17 cellular contexts compared by ENCODE assay signal in genomic region chr21:14569026-14569425, GRCh38. TPM values are rescaled to one million over a fixed set of nuclear protein-coding genes. Genes with fewer than 3 reads are reported as not detected.
DNase-seq lines count a peak whose midpoint lies in the region; ATAC-seq and TF ChIP-seq lines count a peak whose summit lies in the region.
"Had no signal": no experiment of that assay in that cellular context is flagged by ENCODE, and none has a peak within 500 bp of the region (broad histone marks: within the 10 kb centered on the region; RNA-seq: fewer than 3 reads in every experiment).

No MANE protein-coding gene starts in this region.

- no peaks in the 10 kb centered on the region for H3K36me3 Mint-ChIP-seq in CD14-positive monocyte
- peaks cover 2% of the 10 kb centered on the region; the same call in 1 of the 2 replicates for H3K36me3 Mint-ChIP-seq in WTC11
- peaks cover 16% of the 10 kb centered on the region for H3K36me3 Mint-ChIP-seq in activated CD8-positive, alpha-beta memory T cell treated with anti-CD3 and anti-CD28 coated beads, Interleukin-2, amount 10 ng/mL, durations not matched to agents 7 days and 5 days

- peak overlapping the region; percentile 91 to 98 (median 93) for H3K27ac Mint-ChIP-seq in CD14-positive monocyte
- H3K27ac Mint-ChIP-seq in WTC11 = no peak overlapping the region
- H3K27ac Mint-ChIP-seq in activated CD8-positive, alpha-beta memory T cell treated with anti-CD3 and anti-CD28 coated beads, Interleukin-2, amount 10 ng/mL, durations not matched to agents 7 days and 5 days = no peak overlapping the region
- H3K27ac Mint-ChIP-seq: CD4-positive, alpha-beta T cell had no signal

- H3K4me3 Mint-ChIP-seq in CD14-positive monocyte = no peak overlapping the region
- H3K4me3 Mint-ChIP-seq in WTC11 = no peak overlapping the region
- H3K4me3 Mint-ChIP-seq in activated CD8-positive, alpha-beta memory T cell treated with anti-CD3 and anti-CD28 coated beads, Interleukin-2, amount 10 ng/mL, durations not matched to agents 7 days and 5 days = no peak overlapping the region
- H3K4me3 Mint-ChIP-seq: CD4-positive, alpha-beta T cell had no signal

- in situ Hi-C loops in KBM-7 (cut with MboI; ENCODE audit: low pct_unique_long_range_greater_than_20kb, low sequenced_read_pairs) = no loop called here

- H3K4me1 ChIP-seq in neutrophil (ENCODE audit: control insufficient read depth in 1 of 2, insufficient read depth in 1 of 2, low read depth in 1 of 2, low read length in 1 of 2) = peaks cover 54 to 58% of the 10 kb centered on the region in 2 experiments

- DNase-seq in NOMO-1 treated with DMSO at 0.1 percent for 48 hours (lab: John Stamatoyannopoulos, UW; ENCODE audit: unreplicated experiment) = peak; percentile 34
- DNase-seq in NOMO-1 treated with dmso at 0.1 percent for 144 hours (lab: John Stamatoyannopoulos, UW; ENCODE audit: unreplicated experiment) = no peak
- DNase-seq in CD14-positive monocyte (ENCODE audit: low spot score) = no peak
- no peak for DNase-seq in WTC11 (ENCODE audit: low spot score)
- DNase-seq in activated CD8-positive, alpha-beta memory T cell treated with anti-CD3 and anti-CD28 coated beads, Interleukin-2, amount 10 ng/mL, durations not matched to agents 7 days and 5 days = no peak
- DNase-seq in KBM-7 = no peak
- DNase-seq in D341Med (ENCODE audit: low spot score) = no peak
- DNase-seq: 8988T; Calu3; CD4-positive, alpha-beta T cell; DMS79; GM23248 had no signal

- H3K4me1 Mint-ChIP-seq in CD14-positive monocyte (peaks cover 37% of the 10 kb centered on the region), WTC11 (peaks cover 12% of the 10 kb centered on the region)
- peaks cover 27% of the 10 kb centered on the region for H3K4me1 Mint-ChIP-seq in activated CD8-positive, alpha-beta memory T cell treated with anti-CD3 and anti-CD28 coated beads, Interleukin-2, amount 10 ng/mL, durations not matched to agents 7 days and 5 days

- intact Hi-C loops in CD14-positive monocyte (cut with micrococcal nuclease) = no loop called here

- CTCF ChIA-PET in WTC11 (lab: Charles Lee) = no interaction called here
- CTCF ChIA-PET in activated CD8-positive, alpha-beta memory T cell treated with anti-CD3 and anti-CD28 coated beads, Interleukin-2, amount 10 ng/mL, durations not matched to agents 7 days and 5 days (lab: Charles Lee) = interaction anchor here (1.1 kb wide), 1 partner anchor 19 kb away, joined by 4 read pairs; no protein-coding TSS in a partner anchor

- H3K9me3 ChIP-seq in neutrophil = no peaks in the 10 kb centered on the region
- H3K9me3 ChIP-seq: BLaER1 treated with 17β-estradiol and CSF1 and Interleukin-3, amounts not matched to agents 10 nM and 100 nM had no signal

- POLR2A ChIA-PET in WTC11 (lab: Charles Lee) = no interaction called here

- H3K27me3 Mint-ChIP-seq in CD14-positive monocyte (ENCODE audit: low read depth in 3 of 3) = peaks cover 0 to 3% (median 0%) of the 10 kb centered on the region in 3 donors
- H3K27me3 Mint-ChIP-seq in WTC11 (ENCODE audit: low read depth) = no peaks in the 10 kb centered on the region
- H3K27me3 Mint-ChIP-seq in activated CD8-positive, alpha-beta memory T cell treated with anti-CD3 and anti-CD28 coated beads, Interleukin-2, amount 10 ng/mL, durations not matched to agents 7 days and 5 days = no peaks in the 10 kb centered on the region
- H3K27me3 Mint-ChIP-seq: CD4-positive, alpha-beta T cell had no signal

- TF ChIP-seq CTCF in CD14-positive monocyte (IDR thresholded peaks at IDR 0.05) = no peak
- no peak for TF ChIP-seq CTCF in WTC11 (IDR thresholded peaks at IDR 0.05)
- no peak for TF ChIP-seq CTCF in neutrophil (IDR thresholded peaks at IDR 0.05)

- ATAC-seq in WTC11 = no peak
- no peak for ATAC-seq in activated CD8-positive, alpha-beta memory T cell treated with anti-CD3 and anti-CD28 coated beads, Interleukin-2, amount 10 ng/mL, durations not matched to agents 7 days and 5 days
- ATAC-seq: GM12878, HCT116 had no signal

- H3K4me3 ChIP-seq in neutrophil (ENCODE audit: low read depth in 1 of 2, low read length in 1 of 2) = peak overlapping the region in 1 of 2 experiments; percentile 13
- H3K4me3 ChIP-seq: BLaER1 treated with 17β-estradiol and CSF1 and Interleukin-3, amounts not matched to agents 10 nM and 100 nM; GM12878; GM23248 had no signal

- no peaks in the 10 kb centered on the region for H3K27me3 ChIP-seq in neutrophil
- H3K27me3 ChIP-seq: BLaER1 treated with 17β-estradiol and CSF1 and Interleukin-3, amounts not matched to agents 10 nM and 100 nM had no signal

- H3K9me3 Mint-ChIP-seq in CD14-positive monocyte (peaks cover 0 to 3% (median 0%) of the 10 kb centered on the region in 7 donors), WTC11 (peaks cover 8% of the 10 kb centered on the region)
- peaks cover 4% of the 10 kb centered on the region for H3K9me3 Mint-ChIP-seq in activated CD8-positive, alpha-beta memory T cell treated with anti-CD3 and anti-CD28 coated beads, Interleukin-2, amount 10 ng/mL, durations not matched to agents 7 days and 5 days (ENCODE audit: low read depth)
- H3K9me3 Mint-ChIP-seq: CD4-positive, alpha-beta T cell had no signal

- H3K27ac ChIP-seq in neutrophil = peak overlapping the region; percentile 81
- H3K27ac ChIP-seq: GM23248 had no signal

- H3K36me3 ChIP-seq in neutrophil = no peaks in the 10 kb centered on the region
- H3K36me3 ChIP-seq: BLaER1 treated with 17β-estradiol and CSF1 and Interleukin-3, amounts not matched to agents 10 nM and 100 nM had no signal

TF ChIP-seq in WTC11, 78 proteins besides CTCF, POLR2A, EP300 and RAD21:
- peak; percentile 77; the same call in 1 of the 2 replicates for TF ChIP-seq ZNF121 (CRISPR knock-in tag; IDR thresholded peaks at IDR 0.05)
- no peak for TF ChIP-seq ATF6 (CRISPR knock-in tag; IDR thresholded peaks at IDR 0.05)

RNA-seq across cellular contexts. Expression of gene SAMSN1, which starts 22.9 kb away (rescaled TPM):
- 10 to 100 TPM; 31.0 to 38.6 TPM for polyA plus RNA-seq in CD14-positive monocyte
- 1.0 to 1.3 TPM (median 1.2 TPM) in 3 replicates for total RNA-seq in WTC11 (2021)
- total RNA-seq in activated CD8-positive, alpha-beta memory T cell treated with anti-CD3 and anti-CD28 coated beads, Interleukin-2, amount 10 ng/mL, durations not matched to agents 7 days and 5 days = 100 to 1,000 TPM in 1 of 2 experiments, 10 to 100 TPM in 1; 58.9 to 126 TPM
- total RNA-seq: G401, GM23248 had no signal
- polyA plus RNA-seq: GM23248 had no signal

Comparison
In these comparisons a context has a peak if more than half of its experiments do, and no peak if none do; other contexts are left out.
1. H3K27ac Mint-ChIP-seq: peak in CD14-positive monocyte (7 of 7); none in WTC11 (single experiment) and activated CD8-positive, alpha-beta memory T cell treated with anti-CD3 and anti-CD28 coated beads, Interleukin-2, amount 10 ng/mL, durations not matched to agents 7 days and 5 days (single experiment).
2. RNA of gene SAMSN1, which starts 22.9 kb away (total RNA-seq): 58.9 to 126 TPM in activated CD8-positive, alpha-beta memory T cell treated with anti-CD3 and anti-CD28 coated beads, Interleukin-2, amount 10 ng/mL, durations not matched to agents 7 days and 5 days; 1.0 to 1.3 TPM in WTC11; every median in the first group is over 10 times any median in the second.